In the genomic region with DNA sequence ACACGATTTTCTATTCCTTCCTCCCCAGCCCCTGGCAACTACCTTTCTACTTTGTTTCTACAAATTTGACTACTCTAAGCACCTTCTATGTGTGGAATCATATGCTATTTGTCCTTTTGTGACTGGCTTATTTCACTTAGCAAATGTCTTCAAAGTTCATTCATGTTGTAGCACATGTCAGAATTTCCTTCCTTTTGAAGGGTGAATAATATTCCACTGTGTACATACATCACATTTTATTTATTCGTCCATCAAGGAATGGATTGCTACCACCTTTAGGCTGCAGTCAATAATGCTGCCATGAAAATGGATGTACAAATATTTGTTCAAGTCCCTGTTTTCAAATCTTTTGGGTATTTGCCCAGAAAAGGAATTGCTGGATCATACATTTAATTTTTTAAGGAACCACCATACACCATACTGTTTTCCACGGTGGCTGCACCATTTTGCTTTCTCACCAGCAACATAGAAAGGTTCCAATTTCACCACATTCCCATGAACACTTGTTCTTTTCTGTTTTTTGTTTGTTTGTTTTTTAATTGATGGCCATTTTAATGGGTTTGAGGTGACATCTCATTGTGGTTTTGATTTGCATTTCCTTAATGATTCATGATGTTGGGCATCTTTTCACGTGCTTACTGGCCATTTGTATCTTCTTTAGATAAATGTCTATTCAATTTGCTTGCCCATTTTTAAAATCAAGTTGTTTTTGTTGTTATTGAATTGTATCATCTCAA, we compare ENCODE assay signal across 19 cellular contexts. TPM values are rescaled to one million over a fixed set of nuclear protein-coding genes. Genes with fewer than 3 reads are reported as not detected.
A peak's percentile ranks its signal among the peaks of the same experiment; 100 is the strongest.
DNase-seq lines count a peak whose midpoint lies in the region; ATAC-seq, FAIRE-seq and TF ChIP-seq lines count a peak whose summit lies in the region.
"Had no signal": no experiment of that assay in that cellular context is flagged by ENCODE, and none has a peak within 500 bp of the region (broad histone marks: within the 10 kb centered on the region; RNA-seq: fewer than 3 reads in every experiment).

No MANE protein-coding gene starts in this region.

- peaks cover 98% of the 10 kb centered on the region for H3K4me1 ChIP-seq in HepG2 (ENCODE audit: insufficient read depth, low read length)
- H3K4me1 ChIP-seq in trophoblast cell (ENCODE audit: control insufficient read depth in 1 of 2, insufficient read depth in 2 of 2, low read length in 2 of 2): peaks cover 30 to 37% of the 10 kb centered on the region in 2 experiments
- H3K4me1 ChIP-seq: BLaER1 had no signal

- H3K23ac ChIP-seq in trophoblast cell (ENCODE audit: low read length): no peak overlapping the region

- H3K9me3 ChIP-seq in HepG2 (ENCODE audit: low read length) (no peaks in the 10 kb centered on the region), trophoblast cell (ENCODE audit: insufficient read depth, low read depth, low read length) (no peaks in the 10 kb centered on the region)
- H3K9me3 ChIP-seq: BLaER1 had no signal

- in situ Hi-C loops in HepG2 (cut with HindIII; ENCODE audit: extremely low pct_ligation_motif_present, low pct_unique_long_range_greater_than_20kb): no loop called here

- ATAC-seq in HepG2 (no peak), GM18870 (IDR thresholded peaks at IDR 0.05; ENCODE audit: unreplicated experiment) (no peak), GM21447 (IDR thresholded peaks at IDR 0.05; ENCODE audit: unreplicated experiment) (no peak), GM21528 (IDR thresholded peaks at IDR 0.05; ENCODE audit: low FRiP score, unreplicated experiment) (no peak)

- 55% methylated on average over 4 of the region's 4 CpGs for WGBS in HepG2 (ENCODE audit: low lambda C conversion rate)
- no CpG with 5 or more reads among the region's 4 CpGs for WGBS in trophoblast cell (ENCODE audit: extremely low coverage, insufficient coverage, insufficient read length)

- H4K12ac ChIP-seq in trophoblast cell (ENCODE audit: low read depth, low read length): no peak overlapping the region

- TF ChIP-seq CTCF in VCaP (conservative IDR thresholded peaks at IDR 0.05) (no peak), HepG2 (CRISPR knock-in tag; IDR thresholded peaks at IDR 0.05) (no peak)

- H2AFZ ChIP-seq in HepG2 (ENCODE audit: low read length): no peak overlapping the region
- no peak overlapping the region for H2AFZ ChIP-seq in trophoblast cell (ENCODE audit: insufficient read depth, low read length, poor library complexity)

- no peak overlapping the region for H2AK5ac ChIP-seq in trophoblast cell (ENCODE audit: low read length)

- no peak overlapping the region for H2BK5ac ChIP-seq in trophoblast cell (ENCODE audit: low read depth, low read length, poor library complexity)

- no TSS peak for BruUV-seq in HepG2 (replicated peaks; lab: Mats Ljungman, UMichigan)

- no peak overlapping the region for H4K8ac ChIP-seq in trophoblast cell (ENCODE audit: low read depth, low read length)

- FAIRE-seq in HepG2 (lab: Jason Lieb, UNC): no peak
- FAIRE-seq: G401.6, GM12892, GM19239 had no signal

- H3K27ac ChIP-seq in VCaP (peak overlapping the region; percentile 79), HepG2 (ENCODE audit: extremely low read length, insufficient read depth, low read length) (peak overlapping the region; percentile 75), trophoblast cell (ENCODE audit: low read depth, low read length) (peak overlapping the region; percentile 89)
- H3K27ac ChIP-seq: BLaER1 had no signal

- H3K4me2 ChIP-seq in HepG2 (ENCODE audit: low read depth, low read length): peak overlapping the region; percentile 69
- no peak overlapping the region for H3K4me2 ChIP-seq in trophoblast cell (ENCODE audit: low read length)
- H3K4me2 ChIP-seq: BLaER1 had no signal

- no peak overlapping the region for H3K14ac ChIP-seq in trophoblast cell (ENCODE audit: low read length)

- TF ChIP-seq RAD21 in HepG2 (CRISPR knock-in tag; IDR thresholded peaks at IDR 0.05): no peak

- peak overlapping the region; percentile 68 for H4K91ac ChIP-seq in trophoblast cell (ENCODE audit: low read depth, low read length)

- POLR2A ChIA-PET in HEK293T (lab: Yijun Ruan, JAX): no interaction called here
- POLR2A ChIA-PET in HepG2 (lab: Yijun Ruan, JAX): interaction anchor here (0.7 to 4.3 kb wide), 6 partner anchors 8 to 254 kb away, joined by 3 to 45 read pairs (median 6); a partner anchor contains a TSS

- no peak overlapping the region for H3K9ac ChIP-seq in HepG2 (ENCODE audit: insufficient read depth, low read depth, low read length)
- no peak overlapping the region for H3K9ac ChIP-seq in trophoblast cell (ENCODE audit: low read length)
- H3K9ac ChIP-seq: BLaER1 had no signal

- no peak overlapping the region for H2BK12ac ChIP-seq in trophoblast cell (ENCODE audit: low read length)

- H3K36me3 ChIP-seq in HepG2 (replicated peaks in 1 of 2; ENCODE audit: control insufficient read depth in 1 of 2, insufficient read depth in 2 of 2, low read length in 2 of 2) (no peaks in the 10 kb centered on the region), trophoblast cell (ENCODE audit: control insufficient read depth in 1 of 2, insufficient read depth in 2 of 2, low read length in 2 of 2) (no peaks in the 10 kb centered on the region)
- H3K36me3 ChIP-seq: BLaER1 had no signal

- H3K27me3 ChIP-seq in HepG2 (ENCODE audit: control insufficient read depth in 1 of 2, insufficient read depth in 2 of 2, low read length in 2 of 2) (no peaks in the 10 kb centered on the region), trophoblast cell (ENCODE audit: insufficient read depth, low read length) (no peaks in the 10 kb centered on the region)
- H3K27me3 ChIP-seq: BLaER1 had no signal

- H3K79me1 ChIP-seq in trophoblast cell (ENCODE audit: low read length): peaks cover 52% of the 10 kb centered on the region

- H4K20me1 ChIP-seq in HepG2 (ENCODE audit: insufficient read depth, low read length): no peaks in the 10 kb centered on the region
- H4K20me1 ChIP-seq: BLaER1 had no signal

- H3K18ac ChIP-seq in trophoblast cell (ENCODE audit: low read length): no peak overlapping the region

- no peak overlapping the region for H3K4me3 ChIP-seq in HepG2 (replicated peaks in 1 of 3; ENCODE audit: insufficient read depth in 1 of 3, low read depth in 2 of 3, low read length in 3 of 3)
- no peak overlapping the region for H3K4me3 ChIP-seq in trophoblast cell (ENCODE audit: low read depth, low read length)
- H3K4me3 ChIP-seq: BLaER1 had no signal

- CTCF ChIA-PET in HEK293T (lab: Yijun Ruan, JAX) (interaction anchor here (1.3 kb wide), 1 partner anchor 11 kb away, joined by 8 read pairs; no protein-coding TSS in a partner anchor), HepG2 (lab: Yijun Ruan, JAX; ENCODE audit: low intra/inter-chr PET ratio, low total read pairs) (no interaction called here)

- H3K79me2 ChIP-seq in HepG2 (ENCODE audit: insufficient read depth, low read length): peaks cover 7% of the 10 kb centered on the region
- peaks cover 10% of the 10 kb centered on the region for H3K79me2 ChIP-seq in trophoblast cell (ENCODE audit: control insufficient read depth, insufficient read depth, low read length, poor library complexity)

- TF ChIP-seq EP300 in HepG2 (IDR thresholded peaks at IDR 0.05; ENCODE audit: low read depth in 2 of 2, low read length in 2 of 2): no peak
- no peak for TF ChIP-seq EP300 in HepG2 (CRISPR knock-in tag; IDR thresholded peaks at IDR 0.05; ENCODE audit: borderline replicate concordance)

- H2BK120ac ChIP-seq in trophoblast cell (ENCODE audit: insufficient read depth, low read length, poor library complexity): no peak overlapping the region

- no peak for DNase-seq in HEK293T (ENCODE audit: extremely low spot score)
- DNase-seq in HepG2 (ENCODE audit: low spot score): no peak
- no peak for DNase-seq in trophoblast cell
- DNase-seq in NCI-H2171 (lab: John Stamatoyannopoulos, UW): no peak
- DNase-seq: AML-193; CD4-positive, CD25-positive, alpha-beta regulatory T cell; DMS79 treated with DMSO at 0.1 percent for 48 hours; EL; HCEC 1CT had no signal

- no peak overlapping the region for H3K4ac ChIP-seq in trophoblast cell (ENCODE audit: low read depth, low read length)

- no peak for TF ChIP-seq POLR2A in HepG2 (IDR thresholded peaks at IDR 0.05; ENCODE audit: insufficient read depth in 1 of 2, low read depth in 2 of 2, low read length in 2 of 2)

- intact Hi-C loops in HepG2 (cut with micrococcal nuclease; ENCODE audit: unreplicated experiment): no loop called here

RNA-seq across cellular contexts. Expression of a gene that starts 3.3 kb away (rescaled TPM):
- total RNA-seq in HepG2 (2016; rRNA removed; fragmentation: Illumina TruSeq; extraction: Trizol): 46.4 and 65.0 TPM in 2 replicates
- 5.9 and 8.7 TPM in 2 replicates for total RNA-seq in HepG2 (2016; cell fraction: cytosol; rRNA removed; fragmentation: Illumina TruSeq; extraction: Trizol; ENCODE audit: low read depth)
- total RNA-seq in HepG2 (2016; cell fraction: insoluble cytoplasmic fraction; rRNA removed; fragmentation: Illumina TruSeq; extraction: Trizol): 46.0 and 60.4 TPM in 2 replicates
- 13.2 and 14.5 TPM in 2 replicates for total RNA-seq in HepG2 (2016; cell fraction: membrane; rRNA removed; fragmentation: Illumina TruSeq; extraction: Trizol)
- 33.5 and 36.3 TPM in 2 replicates for total RNA-seq in HepG2 (2016; cell fraction: nucleus; rRNA removed; fragmentation: Illumina TruSeq; extraction: Trizol)
- 14.9 and 16.2 TPM in 2 replicates for polyA plus RNA-seq in HepG2 (2011; rRNA removed)
- polyA plus RNA-seq in HepG2 (2011; cell fraction: cytosol; rRNA removed): 8.0 and 13.5 TPM in 2 replicates
- 12.7 and 23.2 TPM in 2 replicates for polyA plus RNA-seq in HepG2 (2011; cell fraction: nucleus; rRNA removed)
- polyA plus RNA-seq in HepG2 (2012): 45.2 and 96.7 TPM in 2 replicates
- polyA plus RNA-seq in HepG2 (2016; cell fraction: cytosol; fragmentation: Illumina TruSeq; extraction: Trizol; ENCODE audit: low read depth): 5.2 and 5.6 TPM in 2 replicates
- 58.1 and 59.2 TPM in 2 replicates for polyA plus RNA-seq in HepG2 (2016; cell fraction: insoluble cytoplasmic fraction; fragmentation: Illumina TruSeq; extraction: Trizol; ENCODE audit: low read depth)
- 7.9 and 8.6 TPM in 2 replicates for polyA plus RNA-seq in HepG2 (2016; cell fraction: membrane; fragmentation: Illumina TruSeq; extraction: Trizol; ENCODE audit: low read depth)
- 46.8 and 47.0 TPM in 2 replicates for polyA plus RNA-seq in HepG2 (2016; cell fraction: nucleus; fragmentation: Illumina TruSeq; extraction: Trizol; ENCODE audit: insufficient read depth, low read depth)
- 0.30 and 3.5 TPM in 2 replicates for polyA minus RNA-seq in HepG2 (2011; rRNA and poly(A)+ RNA removed; ENCODE audit: low replicate concordance)
- 7.9 and 8.2 TPM in 2 replicates for polyA minus RNA-seq in HepG2 (2011; cell fraction: cytosol; rRNA and poly(A)+ RNA removed)
- polyA minus RNA-seq in HepG2 (2011; cell fraction: nucleus; rRNA and poly(A)+ RNA removed): 12.7 and 19.3 TPM in 2 replicates
- 34.7 and 36.3 TPM in 2 replicates for polyA plus RNA-seq in trophoblast cell (2013)
- total RNA-seq: CD4-positive, CD25-positive, alpha-beta regulatory T cell; H4; HT1080 had no signal

RNA-seq across cellular contexts. Expression of a gene that starts 8.8 kb away (rescaled TPM):
- total RNA-seq in HepG2 (2016; rRNA removed; fragmentation: Illumina TruSeq; extraction: Trizol): not detected in 2 replicates
- total RNA-seq in HepG2 (2016; cell fraction: cytosol; rRNA removed; fragmentation: Illumina TruSeq; extraction: Trizol; ENCODE audit: low read depth): not detected in 2 replicates
- total RNA-seq in HepG2 (2016; cell fraction: insoluble cytoplasmic fraction; rRNA removed; fragmentation: Illumina TruSeq; extraction: Trizol): not detected in 2 replicates
- total RNA-seq in HepG2 (2016; cell fraction: membrane; rRNA removed; fragmentation: Illumina TruSeq; extraction: Trizol): not detected in 2 replicates
- total RNA-seq in HepG2 (2016; cell fraction: nucleus; rRNA removed; fragmentation: Illumina TruSeq; extraction: Trizol): not detected in 2 replicates
- 0.04 and 0.09 TPM in 2 replicates for polyA plus RNA-seq in HepG2 (2011; rRNA removed)
- not detected in 2 replicates for polyA plus RNA-seq in HepG2 (2011; cell fraction: cytosol; rRNA removed)
- not detected in 2 replicates for polyA plus RNA-seq in HepG2 (2011; cell fraction: nucleus; rRNA removed)
- polyA plus RNA-seq in HepG2 (2012): 0.20 TPM in 1 of 2 replicates, not detected in the other
- polyA plus RNA-seq in HepG2 (2016; cell fraction: cytosol; fragmentation: Illumina TruSeq; extraction: Trizol; ENCODE audit: low read depth): not detected in 2 replicates
- not detected in 2 replicates for polyA plus RNA-seq in HepG2 (2016; cell fraction: insoluble cytoplasmic fraction; fragmentation: Illumina TruSeq; extraction: Trizol; ENCODE audit: low read depth)
- polyA plus RNA-seq in HepG2 (2016; cell fraction: membrane; fragmentation: Illumina TruSeq; extraction: Trizol; ENCODE audit: low read depth): not detected in 2 replicates
- not detected in 2 replicates for polyA plus RNA-seq in HepG2 (2016; cell fraction: nucleus; fragmentation: Illumina TruSeq; extraction: Trizol; ENCODE audit: insufficient read depth, low read depth)
- polyA minus RNA-seq in HepG2 (2011; rRNA and poly(A)+ RNA removed; ENCODE audit: low replicate concordance): 0.09 TPM in 1 of 2 replicates, not detected in the other
- not detected in 2 replicates for polyA minus RNA-seq in HepG2 (2011; cell fraction: cytosol; rRNA and poly(A)+ RNA removed)
- not detected in 2 replicates for polyA minus RNA-seq in HepG2 (2011; cell fraction: nucleus; rRNA and poly(A)+ RNA removed)
- polyA plus RNA-seq in trophoblast cell (2013): 0.28 and 0.30 TPM in 2 replicates
- total RNA-seq: CD4-positive, CD25-positive, alpha-beta regulatory T cell; H4; HT1080 had no signal
